In the genomic region with DNA sequence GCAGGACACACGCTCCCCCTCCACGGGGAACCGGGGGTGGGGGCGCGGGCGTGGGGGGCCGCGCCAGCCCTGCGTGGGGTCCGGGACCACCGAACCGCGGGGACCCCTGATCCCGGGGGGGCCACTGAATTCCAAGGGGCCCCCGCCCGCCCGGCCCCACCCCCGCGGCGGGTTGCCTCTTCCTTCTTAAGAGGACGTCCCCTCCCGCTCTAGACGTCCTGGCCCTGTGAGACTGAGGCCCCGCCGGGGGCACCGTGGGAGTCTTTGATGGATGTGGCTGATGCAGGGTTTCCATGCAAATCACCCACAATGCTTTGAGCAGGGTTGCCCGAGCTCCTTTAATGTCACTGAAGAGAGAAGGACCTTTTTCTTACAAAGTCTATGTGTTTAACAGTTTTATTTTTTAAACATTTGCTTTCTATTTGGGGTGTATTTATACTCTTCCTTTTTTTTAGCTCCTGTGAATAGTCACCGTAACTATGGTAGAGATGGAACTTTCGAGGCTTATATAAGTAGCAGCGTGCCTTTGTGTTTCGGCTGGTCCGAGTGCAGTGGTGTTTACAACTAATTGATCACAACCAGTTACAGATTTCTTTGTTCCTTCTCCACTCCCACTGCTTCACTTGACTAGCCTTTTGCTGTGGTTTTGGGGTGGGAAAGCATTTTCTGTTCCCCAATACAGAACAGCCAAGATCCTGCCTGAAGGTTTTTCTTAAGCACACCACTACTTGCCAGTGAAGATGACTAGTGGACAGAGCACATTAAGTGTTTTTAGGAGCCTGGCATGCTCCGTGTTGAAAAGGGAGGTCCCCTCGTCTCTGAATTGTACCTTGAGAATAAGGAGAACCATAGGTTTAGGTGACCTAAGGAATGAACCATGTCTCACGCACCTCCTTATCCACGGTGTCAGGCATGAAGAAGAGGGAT, we compare ENCODE assay signal across 1 cellular context.
TF ChIP-seq lines count a peak whose summit lies in the region.

No MANE protein-coding gene starts in this region.

TF ChIP-seq in SK-N-SH, 30 proteins besides CTCF, POLR2A, EP300 and RAD21 (continued from another document):
- TF ChIP-seq, protein P1, sequence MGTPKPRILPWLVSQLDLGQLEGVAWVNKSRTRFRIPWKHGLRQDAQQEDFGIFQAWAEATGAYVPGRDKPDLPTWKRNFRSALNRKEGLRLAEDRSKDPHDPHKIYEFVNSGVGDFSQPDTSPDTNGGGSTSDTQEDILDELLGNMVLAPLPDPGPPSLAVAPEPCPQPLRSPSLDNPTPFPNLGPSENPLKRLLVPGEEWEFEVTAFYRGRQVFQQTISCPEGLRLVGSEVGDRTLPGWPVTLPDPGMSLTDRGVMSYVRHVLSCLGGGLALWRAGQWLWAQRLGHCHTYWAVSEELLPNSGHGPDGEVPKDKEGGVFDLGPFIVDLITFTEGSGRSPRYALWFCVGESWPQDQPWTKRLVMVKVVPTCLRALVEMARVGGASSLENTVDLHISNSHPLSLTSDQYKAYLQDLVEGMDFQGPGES (IDR thresholded peaks at IDR 0.05; ENCODE audit: low read depth, low read length), result peak; percentile 32; the same call in 1 of the 2 replicates
- TF ChIP-seq TCF12 (IDR thresholded peaks at IDR 0.05) (peak; percentile 18; the same call in 1 of the 2 replicates), JUND (IDR thresholded peaks at IDR 0.05) (no peak), CHD2 (IDR thresholded peaks at IDR 0.05; ENCODE audit: low read length, partially characterized antibody) (peak; percentile 78), FOSL2 (IDR thresholded peaks at IDR 0.05; ENCODE audit: borderline replicate concordance, low read depth) (peak; percentile 51; the same call in 1 of the 2 replicates), RXRA (IDR thresholded peaks at IDR 0.05; ENCODE audit: borderline replicate concordance, low read depth) (no peak), SIN3A (IDR thresholded peaks at IDR 0.05; ENCODE audit: borderline replicate concordance, low read depth, low read length) (peak; percentile 43; the same call in 1 of the 2 replicates), MXI1 (IDR thresholded peaks at IDR 0.05; ENCODE audit: low read depth, low read length) (peak; percentile 52; the same call in 1 of the 2 replicates)
- TF ChIP-seq, protein P2, sequence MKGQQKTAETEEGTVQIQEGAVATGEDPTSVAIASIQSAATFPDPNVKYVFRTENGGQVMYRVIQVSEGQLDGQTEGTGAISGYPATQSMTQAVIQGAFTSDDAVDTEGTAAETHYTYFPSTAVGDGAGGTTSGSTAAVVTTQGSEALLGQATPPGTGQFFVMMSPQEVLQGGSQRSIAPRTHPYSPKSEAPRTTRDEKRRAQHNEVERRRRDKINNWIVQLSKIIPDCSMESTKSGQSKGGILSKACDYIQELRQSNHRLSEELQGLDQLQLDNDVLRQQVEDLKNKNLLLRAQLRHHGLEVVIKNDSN (IDR thresholded peaks at IDR 0.05; ENCODE audit: borderline replicate concordance, low read depth), result no peak
- TF ChIP-seq, protein P3, sequence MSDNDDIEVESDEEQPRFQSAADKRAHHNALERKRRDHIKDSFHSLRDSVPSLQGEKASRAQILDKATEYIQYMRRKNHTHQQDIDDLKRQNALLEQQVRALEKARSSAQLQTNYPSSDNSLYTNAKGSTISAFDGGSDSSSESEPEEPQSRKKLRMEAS (IDR thresholded peaks at IDR 0.05; ENCODE audit: low read depth), result peak; percentile 22; the same call in 1 of the 2 replicates
- TF ChIP-seq, protein P4, sequence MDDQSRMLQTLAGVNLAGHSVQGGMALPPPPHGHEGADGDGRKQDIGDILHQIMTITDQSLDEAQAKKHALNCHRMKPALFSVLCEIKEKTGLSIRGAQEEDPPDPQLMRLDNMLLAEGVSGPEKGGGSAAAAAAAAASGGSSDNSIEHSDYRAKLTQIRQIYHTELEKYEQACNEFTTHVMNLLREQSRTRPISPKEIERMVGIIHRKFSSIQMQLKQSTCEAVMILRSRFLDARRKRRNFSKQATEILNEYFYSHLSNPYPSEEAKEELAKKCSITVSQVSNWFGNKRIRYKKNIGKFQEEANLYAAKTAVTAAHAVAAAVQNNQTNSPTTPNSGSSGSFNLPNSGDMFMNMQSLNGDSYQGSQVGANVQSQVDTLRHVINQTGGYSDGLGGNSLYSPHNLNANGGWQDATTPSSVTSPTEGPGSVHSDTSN (IDR thresholded peaks at IDR 0.05), result peak; percentile 77
